In the genomic region with DNA sequence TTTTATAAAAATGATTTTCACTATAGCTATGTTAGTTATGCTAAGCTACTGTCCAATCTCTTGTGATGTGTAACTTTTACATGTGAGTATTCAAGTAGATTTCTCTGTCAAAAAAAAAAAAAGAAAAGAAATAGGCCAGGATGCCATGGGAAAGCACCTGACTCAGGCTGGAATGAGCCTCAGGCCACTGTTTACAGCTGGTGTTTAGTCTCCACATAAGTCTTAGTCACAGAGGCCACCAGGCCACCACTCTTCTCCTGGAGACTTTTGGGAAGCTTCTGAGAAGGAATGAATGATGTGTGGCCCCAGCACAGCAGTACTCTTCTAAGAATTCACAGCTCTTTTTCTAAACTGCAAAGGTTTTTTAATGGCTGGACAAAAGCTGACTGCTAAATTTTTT, we compare ENCODE assay signal across 1 cellular context.
A peak's percentile ranks its signal among the peaks of the same experiment; 100 is the strongest.
TF ChIP-seq lines count a peak whose summit lies in the region.

No MANE protein-coding gene starts in this region.

TF ChIP-seq in HCT116, 20 proteins besides CTCF, POLR2A, EP300 and RAD21 (continued from another document):
- TF ChIP-seq, protein P1, sequence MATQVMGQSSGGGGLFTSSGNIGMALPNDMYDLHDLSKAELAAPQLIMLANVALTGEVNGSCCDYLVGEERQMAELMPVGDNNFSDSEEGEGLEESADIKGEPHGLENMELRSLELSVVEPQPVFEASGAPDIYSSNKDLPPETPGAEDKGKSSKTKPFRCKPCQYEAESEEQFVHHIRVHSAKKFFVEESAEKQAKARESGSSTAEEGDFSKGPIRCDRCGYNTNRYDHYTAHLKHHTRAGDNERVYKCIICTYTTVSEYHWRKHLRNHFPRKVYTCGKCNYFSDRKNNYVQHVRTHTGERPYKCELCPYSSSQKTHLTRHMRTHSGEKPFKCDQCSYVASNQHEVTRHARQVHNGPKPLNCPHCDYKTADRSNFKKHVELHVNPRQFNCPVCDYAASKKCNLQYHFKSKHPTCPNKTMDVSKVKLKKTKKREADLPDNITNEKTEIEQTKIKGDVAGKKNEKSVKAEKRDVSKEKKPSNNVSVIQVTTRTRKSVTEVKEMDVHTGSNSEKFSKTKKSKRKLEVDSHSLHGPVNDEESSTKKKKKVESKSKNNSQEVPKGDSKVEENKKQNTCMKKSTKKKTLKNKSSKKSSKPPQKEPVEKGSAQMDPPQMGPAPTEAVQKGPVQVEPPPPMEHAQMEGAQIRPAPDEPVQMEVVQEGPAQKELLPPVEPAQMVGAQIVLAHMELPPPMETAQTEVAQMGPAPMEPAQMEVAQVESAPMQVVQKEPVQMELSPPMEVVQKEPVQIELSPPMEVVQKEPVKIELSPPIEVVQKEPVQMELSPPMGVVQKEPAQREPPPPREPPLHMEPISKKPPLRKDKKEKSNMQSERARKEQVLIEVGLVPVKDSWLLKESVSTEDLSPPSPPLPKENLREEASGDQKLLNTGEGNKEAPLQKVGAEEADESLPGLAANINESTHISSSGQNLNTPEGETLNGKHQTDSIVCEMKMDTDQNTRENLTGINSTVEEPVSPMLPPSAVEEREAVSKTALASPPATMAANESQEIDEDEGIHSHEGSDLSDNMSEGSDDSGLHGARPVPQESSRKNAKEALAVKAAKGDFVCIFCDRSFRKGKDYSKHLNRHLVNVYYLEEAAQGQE (IDR thresholded peaks at IDR 0.05; ENCODE audit: low read depth) = no peak
- no peak for TF ChIP-seq JUND (IDR thresholded peaks at IDR 0.05)
- TF ChIP-seq EZH2phosphoT487 (IDR thresholded peaks at IDR 0.05; ENCODE audit: borderline replicate concordance) = no peak
- TF ChIP-seq EZH2 (IDR thresholded peaks at IDR 0.05) = no peak
- TF ChIP-seq SP1 (IDR thresholded peaks at IDR 0.05; ENCODE audit: low read depth) = peak; percentile 39
TF ChIP-seq in HCT116: peak in this region for 3.
